39 cellular contexts compared by ENCODE assay signal in genomic region chr7:31316876-31317275, GRCh38. TPM values are rescaled to one million over a fixed set of nuclear protein-coding genes. Genes with fewer than 3 reads are reported as not detected.
"Had no signal": no experiment of that assay in that cellular context is flagged by ENCODE, and none has a peak within 500 bp of the region (broad histone marks: within the 10 kb centered on the region; RNA-seq: fewer than 3 reads in every experiment).

No MANE protein-coding gene starts in this region.

- H3K36me3 ChIP-seq: MG63 had no signal

- H3K9me3 ChIP-seq: MG63 had no signal

- H3K4me3 ChIP-seq: MG63 had no signal

- DNase-seq: Karpas-422, Kasumi-1, MG63, MM.1S, MV-4-11, NCI-H1048, NCI-H1092, NCI-H1092 treated with DMSO at 0.1 percent for 48 hours, NCI-H1105, NCI-H1105 treated with DMSO at 0.1 percent for 48 hours, NCI-H1417, NCI-H1417 treated with DMSO at 0.1 percent for 48 hours, NCI-H1436, NCI-H1436 treated with DMSO at 0.1 percent for 48 hours, NCI-H146, NCI-H1694, NCI-H1694 treated with DMSO at 0.1 percent for 48 hours, NCI-H187, NCI-H187 treated with DMSO at 0.1 percent for 48 hours, NCI-H1930, NCI-H2029, NCI-H2029 treated with DMSO at 0.1 percent for 48 hours, NCI-H2081, NCI-H2081 treated with DMSO at 0.1 percent for 48 hours, NCI-H2107, NCI-H2171, NCI-H2171 treated with DMSO at 0.1 percent for 48 hours, NCI-H2227 treated with DMSO at 0.1 percent for 48 hours, NCI-H226, NCI-H345, NCI-H446, NCI-H446 treated with DMSO at 0.1 percent for 48 hours, NCI-H510A, NCI-H510A treated with DMSO at 0.1 percent for 48 hours, NCI-H524 had no signal

RNA-seq across cellular contexts. Expression of gene NEUROD6, which starts 23.6 kb away (rescaled TPM):
- total RNA-seq: LHCN-M2, M059J, MCF 10A, NCI-H460 had no signal
